In genomic region chr17:79809530-79810137, GRCh38 we compare ENCODE assay signal across 9 cellular contexts. TPM values are rescaled to one million over a fixed set of nuclear protein-coding genes. Genes with fewer than 3 reads are reported as not detected.
A peak's percentile ranks its signal among the peaks of the same experiment; 100 is the strongest.
DNase-seq lines count a peak whose midpoint lies in the region; ATAC-seq and TF ChIP-seq lines count a peak whose summit lies in the region.
"Had no signal": no experiment of that assay in that cellular context is flagged by ENCODE, and none has a peak within 500 bp of the region (broad histone marks: within the 10 kb centered on the region; RNA-seq: fewer than 3 reads in every experiment).

No MANE protein-coding gene starts in this region.

- TF ChIP-seq EP300 in Ishikawa (IDR thresholded peaks at IDR 0.05; ENCODE audit: borderline replicate concordance), result no peak

- no peaks in the 10 kb centered on the region for H3K9me3 ChIP-seq in ascending aorta
- no peaks in the 10 kb centered on the region for H3K9me3 ChIP-seq in neural progenitor cell (ENCODE audit: low read depth)
- H3K9me3 ChIP-seq in MG63, result no peaks in the 10 kb centered on the region
- H3K9me3 ChIP-seq: lower lobe of right lung had no signal

- peak; percentile 15 for DNase-seq in DMS79 treated with DMSO at 0.1 percent for 48 hours (lab: John Stamatoyannopoulos, UW)
- no peak for DNase-seq in ascending aorta (ENCODE audit: low spot score in 2 of 2)
- DNase-seq in neural progenitor cell (ENCODE audit: low spot score), result peak; percentile 26
- DNase-seq in MG63, result no peak
- no peak for DNase-seq in posterior vena cava (ENCODE audit: low spot score)
- DNase-seq in 8988T, result no peak

- H3K27me3 ChIP-seq in ascending aorta, result peaks cover 67% of the 10 kb centered on the region
- H3K27me3 ChIP-seq in neural progenitor cell, result peaks cover 97% of the 10 kb centered on the region
- H3K27me3 ChIP-seq in MG63, result peaks cover 80% of the 10 kb centered on the region

- peaks cover 68% of the 10 kb centered on the region for H3K27me3 Mint-ChIP-seq in neural progenitor cell (ENCODE audit: insufficient read depth, low read depth)

- peaks cover 66% of the 10 kb centered on the region for H3F3A ChIP-seq in neural progenitor cell (ENCODE audit: low read depth)

- peak overlapping the region; percentile 98 for H3K27ac Mint-ChIP-seq in neural progenitor cell

- H3K27ac ChIP-seq in ascending aorta, result no peak overlapping the region
- H3K27ac ChIP-seq in neural progenitor cell, result no peak overlapping the region
- H3K27ac ChIP-seq: lower lobe of right lung had no signal

- no peak overlapping the region for H3K9ac ChIP-seq in neural progenitor cell

- H3K4me1 Mint-ChIP-seq in neural progenitor cell, result peaks cover 45% of the 10 kb centered on the region

- H2AFZ ChIP-seq in neural progenitor cell (replicated peaks), result no peak overlapping the region

- peaks cover 16 to 36% of the 10 kb centered on the region in 2 donors for H3K4me1 ChIP-seq in ascending aorta
- H3K4me1 ChIP-seq in neural progenitor cell, result peaks cover 55% of the 10 kb centered on the region

- ATAC-seq in HG03571 (IDR thresholded peaks at IDR 0.05; ENCODE audit: unreplicated experiment), result no peak

- peaks cover 48% of the 10 kb centered on the region for H4K20me1 ChIP-seq in neural progenitor cell (ENCODE audit: low read depth)

- intact Hi-C loops in ascending aorta (cut with DNase I), result loop anchor here (1.0 to 2.0 kb wide), 2 partner anchors 12 to 29 kb away; partner anchors contain the start of genes CBX4 and CBX8
- intact Hi-C loops in posterior vena cava (cut with DNase I), result no loop called here

- no peak for TF ChIP-seq CTCF in ascending aorta (IDR thresholded peaks at IDR 0.05)
- TF ChIP-seq CTCF in neural progenitor cell (IDR thresholded peaks at IDR 0.05), result no peak

- peak overlapping the region; percentile 83 for H3K4me3 Mint-ChIP-seq in neural progenitor cell

- peak overlapping the region; percentile 92 for H3K4me2 ChIP-seq in neural progenitor cell

- no peaks in the 10 kb centered on the region for H3K36me3 Mint-ChIP-seq in neural progenitor cell

- H3K4me3 ChIP-seq in ascending aorta (peak overlapping the region; percentile 7 to 31), neural progenitor cell (peak overlapping the region; percentile 45), MG63 (no peak overlapping the region)
- H3K4me3 ChIP-seq: lower lobe of right lung had no signal

- no peak for TF ChIP-seq RAD21 in Ishikawa (IDR thresholded peaks at IDR 0.05; ENCODE audit: low read depth)

- no peaks in the 10 kb centered on the region for H3K79me2 ChIP-seq in neural progenitor cell (ENCODE audit: low read depth)

- H3K36me3 ChIP-seq in ascending aorta (no peaks in the 10 kb centered on the region), neural progenitor cell (no peaks in the 10 kb centered on the region), MG63 (no peaks in the 10 kb centered on the region)
- H3K36me3 ChIP-seq: lower lobe of right lung had no signal

- H3K9me3 Mint-ChIP-seq in neural progenitor cell, result no peaks in the 10 kb centered on the region

TF ChIP-seq in Ishikawa, 13 proteins besides CTCF, POLR2A, EP300 and RAD21:
- no peak for TF ChIP-seq TCF12 (IDR thresholded peaks at IDR 0.05; ENCODE audit: low read depth)
- TF ChIP-seq CREB1 (IDR thresholded peaks at IDR 0.05; ENCODE audit: low read depth), result no peak
- TF ChIP-seq TEAD4 (IDR thresholded peaks at IDR 0.05), result no peak
- TF ChIP-seq MAX (IDR thresholded peaks at IDR 0.05), result 0 out of 2 replicates have a peak, but pooled peaks have one; percentile 35
- no peak for TF ChIP-seq FOXM1 (IDR thresholded peaks at IDR 0.05; ENCODE audit: borderline replicate concordance, low read depth)
- TF ChIP-seq YY1 (IDR thresholded peaks at IDR 0.05; ENCODE audit: low read depth), result no peak
- TF ChIP-seq REST (IDR thresholded peaks at IDR 0.05; ENCODE audit: low read depth), result no peak
- TF ChIP-seq CEBPB (IDR thresholded peaks at IDR 0.05), result no peak
- TF ChIP-seq, protein P1, sequence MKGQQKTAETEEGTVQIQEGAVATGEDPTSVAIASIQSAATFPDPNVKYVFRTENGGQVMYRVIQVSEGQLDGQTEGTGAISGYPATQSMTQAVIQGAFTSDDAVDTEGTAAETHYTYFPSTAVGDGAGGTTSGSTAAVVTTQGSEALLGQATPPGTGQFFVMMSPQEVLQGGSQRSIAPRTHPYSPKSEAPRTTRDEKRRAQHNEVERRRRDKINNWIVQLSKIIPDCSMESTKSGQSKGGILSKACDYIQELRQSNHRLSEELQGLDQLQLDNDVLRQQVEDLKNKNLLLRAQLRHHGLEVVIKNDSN (IDR thresholded peaks at IDR 0.05), result no peak
- 0 out of 2 replicates have a peak, but pooled peaks have one; percentile 10 for TF ChIP-seq ZBTB7A (IDR thresholded peaks at IDR 0.05; ENCODE audit: low read depth)
- no peak for TF ChIP-seq TAF1 (IDR thresholded peaks at IDR 0.05; ENCODE audit: low read depth)
- peak; percentile 12; the same call in 1 of the 2 replicates for TF ChIP-seq NFIC (IDR thresholded peaks at IDR 0.05)

RNA-seq across cellular contexts. Expression of gene CBX8, which starts 12.8 kb away (rescaled TPM):
- total RNA-seq in ascending aorta, result 1.1 TPM
- 2.8 and 15.2 TPM in 2 replicates for total RNA-seq in neural progenitor cell (ENCODE audit: low replicate concordance)
- 7.7 and 15.7 TPM in 2 replicates for total RNA-seq in MG63 (2014; rRNA removed; shearing (Covaris generic); ENCODE audit: low replicate concordance)
- total RNA-seq in posterior vena cava, result 1 to 10 TPM; 4.4 to 5.1 TPM

RNA-seq across cellular contexts. Expression of gene CBX4, which starts 29.6 kb away (rescaled TPM):
- total RNA-seq in ascending aorta (25.7 TPM), neural progenitor cell (ENCODE audit: low replicate concordance) (2.7 and 5.6 TPM in 2 replicates), posterior vena cava (10 to 100 TPM; 11.5 to 14.4 TPM)
- 8.8 and 26.2 TPM in 2 replicates for total RNA-seq in MG63 (2014; rRNA removed; shearing (Covaris generic); ENCODE audit: low replicate concordance)

RNA-seq across cellular contexts. Expression of gene CBX2, which starts 31.7 kb away (rescaled TPM):
- total RNA-seq in ascending aorta, result 4.6 TPM
- 53.5 and 155 TPM in 2 replicates for total RNA-seq in neural progenitor cell (ENCODE audit: low replicate concordance)
- total RNA-seq in MG63 (2014; rRNA removed; shearing (Covaris generic); ENCODE audit: low replicate concordance), result 14.1 and 17.1 TPM in 2 replicates
- 1 to 10 TPM; 1.6 to 1.8 TPM for total RNA-seq in posterior vena cava

Comparison
In these comparisons a context has a peak if more than half of its experiments do, and no peak if none do; other contexts are left out.
1. DNase-seq: peak in DMS79 treated with DMSO at 0.1 percent for 48 hours (single experiment) and neural progenitor cell (single experiment); none in ascending aorta (0 of 2), MG63 (single experiment), posterior vena cava (single experiment) and 8988T (single experiment).